ENCODE assay signal across 17 cellular contexts in the genomic region with DNA sequence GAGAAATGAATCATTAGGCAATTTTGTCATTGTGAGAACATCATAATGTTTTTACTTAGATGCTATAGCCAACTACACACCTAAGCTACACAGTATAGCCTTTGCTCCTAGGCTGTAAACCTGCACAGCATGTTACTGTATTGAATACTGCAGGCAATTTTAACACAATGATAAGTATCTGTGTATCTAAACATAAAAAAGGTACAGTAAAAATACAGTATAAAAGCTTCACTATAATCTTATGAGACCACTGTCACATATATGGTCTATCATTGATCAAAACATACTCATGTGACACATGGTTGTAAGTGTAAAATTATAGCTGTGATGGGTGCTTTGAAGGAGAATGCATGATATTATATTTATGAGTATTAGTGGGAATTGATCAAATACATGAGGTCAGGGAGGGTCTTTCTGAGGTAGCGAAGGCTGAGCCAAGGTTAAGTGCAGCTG. TPM values are rescaled to one million over a fixed set of nuclear protein-coding genes. Genes with fewer than 3 reads are reported as not detected.
DNase-seq lines count a peak whose midpoint lies in the region; ATAC-seq, FAIRE-seq and TF ChIP-seq lines count a peak whose summit lies in the region.
"Had no signal": no experiment of that assay in that cellular context is flagged by ENCODE, and none has a peak within 500 bp of the region (broad histone marks: within the 10 kb centered on the region; RNA-seq: fewer than 3 reads in every experiment).

No MANE protein-coding gene starts in this region.

- no peaks in the 10 kb centered on the region for H4K20me1 ChIP-seq in Loucy (ENCODE audit: insufficient read depth, low read length, poor library complexity, severe bottlenecking)

- H3K4me3 ChIP-seq in A549: no peak overlapping the region
- no peak overlapping the region for H3K4me3 ChIP-seq in Loucy (ENCODE audit: low read length, poor library complexity, severe bottlenecking)
- no peak overlapping the region for H3K4me3 ChIP-seq in colonic mucosa
- no peak overlapping the region for H3K4me3 ChIP-seq in mucosa of rectum (ENCODE audit: low read length in 2 of 2)
- H3K4me3 ChIP-seq: GM12878 had no signal

- H3K27ac ChIP-seq in A549: no peak overlapping the region; a peak in 1 of 6 replicates
- H3K27ac ChIP-seq in colonic mucosa: peak overlapping the region; percentile 51
- peak overlapping the region; percentile 7 to 72 for H3K27ac ChIP-seq in mucosa of rectum (ENCODE audit: low read depth in 2 of 2, low read length in 2 of 2)

- H3K9me2 ChIP-seq in Loucy (replicated peaks; ENCODE audit: low read depth, low read length): no peaks in the 10 kb centered on the region

- H3F3A ChIP-seq in Loucy (ENCODE audit: low read depth): no peaks in the 10 kb centered on the region

- 95% methylated on average over 1 of the region's 1 CpG for WGBS in A549 (ENCODE audit: missing lambda C conversion rate)

- POLR2A ChIA-PET in A549 (lab: Yijun Ruan, JAX): no interaction called here

- H2AFZ ChIP-seq in Loucy (ENCODE audit: low read length): peak overlapping the region; percentile 81; the same call in 1 of the 2 replicates

- no peaks in the 10 kb centered on the region for H3K27me3 ChIP-seq in Loucy (ENCODE audit: insufficient read depth, low read length, poor library complexity, severe bottlenecking)
- H3K27me3 ChIP-seq in colonic mucosa: no peaks in the 10 kb centered on the region
- no peaks in the 10 kb centered on the region for H3K27me3 ChIP-seq in mucosa of rectum (ENCODE audit: control insufficient read depth in 2 of 2, insufficient read depth in 2 of 2, low read length in 2 of 2)

- FAIRE-seq in A549 (lab: Jason Lieb, UNC): no peak
- FAIRE-seq: GM12878, H1 had no signal

- CTCF ChIA-PET in A549 (lab: Yijun Ruan, JAX): no interaction called here

- TF ChIP-seq RAD21 in A549 (conservative IDR thresholded peaks at IDR 0.05 in 1 of 2, IDR thresholded peaks at IDR 0.05 in 1 of 2): no peak

- no peak for TF ChIP-seq POLR2A in A549 (IDR thresholded peaks at IDR 0.05; ENCODE audit: low read length)

- H3K36me3 ChIP-seq in Loucy (ENCODE audit: insufficient read depth, low read length) (no peaks in the 10 kb centered on the region), colonic mucosa (no peaks in the 10 kb centered on the region), mucosa of rectum (ENCODE audit: control insufficient read depth in 2 of 2, insufficient read depth in 2 of 2, low read length in 2 of 2) (no peaks in the 10 kb centered on the region)

- TF ChIP-seq CTCF in A549 (IDR thresholded peaks at IDR 0.05) (no peak), Loucy (conservative IDR thresholded peaks at IDR 0.05; ENCODE audit: low read length) (no peak), colonic mucosa (IDR thresholded peaks at IDR 0.05) (no peak)

- H3K4me1 ChIP-seq in A549: peaks cover 26% of the 10 kb centered on the region
- peaks cover 17% of the 10 kb centered on the region for H3K4me1 ChIP-seq in Loucy (ENCODE audit: insufficient read depth, low read length, poor library complexity, severe bottlenecking)
- no peaks in the 10 kb centered on the region for H3K4me1 ChIP-seq in colonic mucosa
- peaks cover 11 to 17% of the 10 kb centered on the region in 2 donors for H3K4me1 ChIP-seq in mucosa of rectum (ENCODE audit: control insufficient read depth in 2 of 2, insufficient read depth in 2 of 2, low read length in 2 of 2)

- no peak for TF ChIP-seq EP300 in A549 (IDR thresholded peaks at IDR 0.05)

- no peaks in the 10 kb centered on the region for H3K9me3 ChIP-seq in A549
- no peaks in the 10 kb centered on the region for H3K9me3 ChIP-seq in Loucy (ENCODE audit: insufficient read depth, low read depth, low read length)
- H3K9me3 ChIP-seq in colonic mucosa: no peaks in the 10 kb centered on the region
- no peaks in the 10 kb centered on the region for H3K9me3 ChIP-seq in mucosa of rectum (ENCODE audit: control insufficient read depth in 2 of 2, low read length in 2 of 2)
- H3K9me3 ChIP-seq: Caco-2 had no signal

- DNase-seq in A549 (ENCODE audit: low read depth in 1 of 2, low spot score in 1 of 2): no peak
- no peak for DNase-seq in colonic mucosa
- no peak for DNase-seq in T-helper 9 cell
- DNase-seq in DMS53 treated with DMSO at 0.1 percent for 48 hours (lab: John Stamatoyannopoulos, UW; ENCODE audit: unreplicated experiment): no peak
- DNase-seq: AML-193, DMS79, NCI-H1930, NCI-H2171 treated with DMSO at 0.1 percent for 48 hours, NCI-H510A, RPMI8226 had no signal

- H3K4me2 ChIP-seq in A549: peak overlapping the region; percentile 51
- no peak overlapping the region for H3K4me2 ChIP-seq in Loucy (ENCODE audit: low read depth, low read length, poor library complexity, severe bottlenecking)

- no peak overlapping the region for H3K9ac ChIP-seq in Loucy (ENCODE audit: low read depth, low read length, poor library complexity, severe bottlenecking)
- no peak overlapping the region for H3K9ac ChIP-seq in colonic mucosa (ENCODE audit: low read depth in 2 of 2, low read length in 2 of 2)
- no peak overlapping the region for H3K9ac ChIP-seq in mucosa of rectum (ENCODE audit: low read depth in 1 of 2, low read length in 2 of 2)

- ATAC-seq in A549 (peak in 1 of 2 experiments; percentile 39; a peak in 2 of 6 replicates), GM18519 (IDR thresholded peaks at IDR 0.05; ENCODE audit: low FRiP score, unreplicated experiment) (no peak), GM21390 (IDR thresholded peaks at IDR 0.05; ENCODE audit: unreplicated experiment) (no peak)
- ATAC-seq: GM12878 had no signal

- intact Hi-C loops in colonic mucosa (cut with DNase I): no loop called here

- H3K79me2 ChIP-seq in Loucy (ENCODE audit: insufficient read depth, low read length): no peaks in the 10 kb centered on the region

TF ChIP-seq in A549, 52 proteins besides CTCF, POLR2A, EP300 and RAD21:
- TF ChIP-seq SMC3 (IDR thresholded peaks at IDR 0.05): no peak
- TF ChIP-seq, protein P1, sequence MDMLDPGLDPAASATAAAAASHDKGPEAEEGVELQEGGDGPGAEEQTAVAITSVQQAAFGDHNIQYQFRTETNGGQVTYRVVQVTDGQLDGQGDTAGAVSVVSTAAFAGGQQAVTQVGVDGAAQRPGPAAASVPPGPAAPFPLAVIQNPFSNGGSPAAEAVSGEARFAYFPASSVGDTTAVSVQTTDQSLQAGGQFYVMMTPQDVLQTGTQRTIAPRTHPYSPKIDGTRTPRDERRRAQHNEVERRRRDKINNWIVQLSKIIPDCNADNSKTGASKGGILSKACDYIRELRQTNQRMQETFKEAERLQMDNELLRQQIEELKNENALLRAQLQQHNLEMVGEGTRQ (IDR thresholded peaks at IDR 0.05): no peak
- no peak for TF ChIP-seq BHLHE40 (IDR thresholded peaks at IDR 0.05; ENCODE audit: low read depth, low read length)
- TF ChIP-seq, protein P2, sequence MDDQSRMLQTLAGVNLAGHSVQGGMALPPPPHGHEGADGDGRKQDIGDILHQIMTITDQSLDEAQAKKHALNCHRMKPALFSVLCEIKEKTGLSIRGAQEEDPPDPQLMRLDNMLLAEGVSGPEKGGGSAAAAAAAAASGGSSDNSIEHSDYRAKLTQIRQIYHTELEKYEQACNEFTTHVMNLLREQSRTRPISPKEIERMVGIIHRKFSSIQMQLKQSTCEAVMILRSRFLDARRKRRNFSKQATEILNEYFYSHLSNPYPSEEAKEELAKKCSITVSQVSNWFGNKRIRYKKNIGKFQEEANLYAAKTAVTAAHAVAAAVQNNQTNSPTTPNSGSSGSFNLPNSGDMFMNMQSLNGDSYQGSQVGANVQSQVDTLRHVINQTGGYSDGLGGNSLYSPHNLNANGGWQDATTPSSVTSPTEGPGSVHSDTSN (IDR thresholded peaks at IDR 0.05): no peak
- TF ChIP-seq NPAS2 (CRISPR knock-in tag; IDR thresholded peaks at IDR 0.05; ENCODE audit: borderline replicate concordance): no peak
- TF ChIP-seq HOXB13 (CRISPR knock-in tag; IDR thresholded peaks at IDR 0.05; ENCODE audit: low read depth): no peak

RNA-seq across cellular contexts. Expression of a gene that starts 29.2 kb away (rescaled TPM):
- polyA plus RNA-seq in A549 (2011; rRNA removed) (89.9 and 103 TPM in 2 replicates), A549 (2017; fragmentation: RNase III; extraction: RNeasy Plus Mini Kit Qiagen cat#74134 plus additional on column Dnase treatment) (32.0 to 47.4 TPM (median 40.5 TPM) in 3 replicates)
- polyA plus RNA-seq in A549 (2012; cell fraction: cytosol; rRNA removed): 81.2 and 103 TPM in 2 replicates
- 126 and 177 TPM in 2 replicates for polyA plus RNA-seq in A549 (2012; cell fraction: nucleus; rRNA removed)
- polyA minus RNA-seq in A549 (2011; rRNA and poly(A)+ RNA removed): 24.8 and 32.2 TPM in 2 replicates
- 100 to 1,000 TPM in 1 of 2 donors, 10 to 100 TPM in 1; 19.4 to 115 TPM for total RNA-seq in colonic mucosa

Comparison
In these comparisons a context has a peak if more than half of its experiments do, and no peak if none do; other contexts are left out.
1. H3K27ac ChIP-seq: peak in colonic mucosa (single experiment) and mucosa of rectum (2 of 2); none in A549 (0 of 2).